ENCODE assay signal across 1 cellular context in the genomic region with DNA sequence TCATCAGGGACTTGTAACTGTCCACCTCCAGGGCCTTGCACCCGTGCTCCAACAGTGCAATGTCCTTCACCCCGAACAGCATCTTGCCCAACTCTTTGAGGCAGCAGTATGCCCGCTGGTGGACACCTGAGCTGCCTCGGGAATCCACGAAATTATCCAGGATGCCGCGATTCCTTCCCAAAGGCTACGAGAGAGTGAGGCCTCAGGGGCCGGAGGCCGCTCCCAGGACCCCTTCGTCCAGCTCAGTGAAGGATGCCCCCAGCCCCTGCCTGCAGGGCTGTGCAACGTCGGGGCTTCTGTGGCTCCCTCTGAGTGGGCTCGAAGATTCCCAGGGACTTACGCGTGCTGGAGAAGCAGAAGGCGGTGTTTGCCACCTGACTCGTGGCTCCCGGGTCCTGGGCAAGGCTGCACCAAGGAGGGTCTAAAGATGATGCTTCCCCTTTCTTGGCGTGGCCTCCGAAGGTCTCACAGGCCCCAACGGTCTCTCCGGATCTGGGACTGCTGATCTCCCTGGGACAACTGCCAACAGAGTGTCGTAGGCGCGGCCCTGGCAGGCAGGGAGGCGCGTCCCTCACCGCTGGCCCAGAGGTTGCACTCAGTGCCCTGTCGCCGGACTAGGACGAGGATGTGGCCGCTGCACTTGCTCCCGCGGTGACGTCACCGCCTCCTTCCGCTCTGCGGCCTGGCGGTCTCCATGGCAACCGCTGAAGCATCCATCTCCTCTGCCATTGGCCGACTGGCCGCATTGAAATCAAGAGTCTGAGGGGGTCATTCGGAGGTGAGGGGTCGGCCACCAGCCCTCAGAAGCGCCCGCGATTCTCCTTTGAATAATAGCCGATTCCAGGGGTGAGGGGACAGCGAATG.
TF ChIP-seq lines count a peak whose summit lies in the region.

A gene (minus strand): TSS at position 659 of the 864 bp plus-strand sequence. CDS start 577 bp downstream, at position 82.

TF ChIP-seq in SK-N-SH, 30 proteins besides CTCF, POLR2A, EP300 and RAD21 (continued from another document):
- TF ChIP-seq NFIC (IDR thresholded peaks at IDR 0.05; ENCODE audit: borderline replicate concordance) (no peak), RFX5 (IDR thresholded peaks at IDR 0.05; ENCODE audit: low read length) (peak; percentile 94), SIN3A (IDR thresholded peaks at IDR 0.05; ENCODE audit: borderline replicate concordance, low read depth, low read length) (no peak), CHD2 (IDR thresholded peaks at IDR 0.05; ENCODE audit: low read length, partially characterized antibody) (peak; percentile 54), TCF12 (IDR thresholded peaks at IDR 0.05) (no peak), GATA2 (CRISPR knock-in tag; IDR thresholded peaks at IDR 0.05) (no peak), MEF2A (IDR thresholded peaks at IDR 0.05; ENCODE audit: borderline replicate concordance, low read depth) (no peak), RXRA (IDR thresholded peaks at IDR 0.05; ENCODE audit: borderline replicate concordance, low read depth) (no peak), TEAD4 (IDR thresholded peaks at IDR 0.05; ENCODE audit: borderline replicate concordance, insufficient read depth) (no peak), JUND (IDR thresholded peaks at IDR 0.05) (no peak), FOSL2 (IDR thresholded peaks at IDR 0.05; ENCODE audit: borderline replicate concordance, low read depth) (no peak)
- TF ChIP-seq, protein P1, sequence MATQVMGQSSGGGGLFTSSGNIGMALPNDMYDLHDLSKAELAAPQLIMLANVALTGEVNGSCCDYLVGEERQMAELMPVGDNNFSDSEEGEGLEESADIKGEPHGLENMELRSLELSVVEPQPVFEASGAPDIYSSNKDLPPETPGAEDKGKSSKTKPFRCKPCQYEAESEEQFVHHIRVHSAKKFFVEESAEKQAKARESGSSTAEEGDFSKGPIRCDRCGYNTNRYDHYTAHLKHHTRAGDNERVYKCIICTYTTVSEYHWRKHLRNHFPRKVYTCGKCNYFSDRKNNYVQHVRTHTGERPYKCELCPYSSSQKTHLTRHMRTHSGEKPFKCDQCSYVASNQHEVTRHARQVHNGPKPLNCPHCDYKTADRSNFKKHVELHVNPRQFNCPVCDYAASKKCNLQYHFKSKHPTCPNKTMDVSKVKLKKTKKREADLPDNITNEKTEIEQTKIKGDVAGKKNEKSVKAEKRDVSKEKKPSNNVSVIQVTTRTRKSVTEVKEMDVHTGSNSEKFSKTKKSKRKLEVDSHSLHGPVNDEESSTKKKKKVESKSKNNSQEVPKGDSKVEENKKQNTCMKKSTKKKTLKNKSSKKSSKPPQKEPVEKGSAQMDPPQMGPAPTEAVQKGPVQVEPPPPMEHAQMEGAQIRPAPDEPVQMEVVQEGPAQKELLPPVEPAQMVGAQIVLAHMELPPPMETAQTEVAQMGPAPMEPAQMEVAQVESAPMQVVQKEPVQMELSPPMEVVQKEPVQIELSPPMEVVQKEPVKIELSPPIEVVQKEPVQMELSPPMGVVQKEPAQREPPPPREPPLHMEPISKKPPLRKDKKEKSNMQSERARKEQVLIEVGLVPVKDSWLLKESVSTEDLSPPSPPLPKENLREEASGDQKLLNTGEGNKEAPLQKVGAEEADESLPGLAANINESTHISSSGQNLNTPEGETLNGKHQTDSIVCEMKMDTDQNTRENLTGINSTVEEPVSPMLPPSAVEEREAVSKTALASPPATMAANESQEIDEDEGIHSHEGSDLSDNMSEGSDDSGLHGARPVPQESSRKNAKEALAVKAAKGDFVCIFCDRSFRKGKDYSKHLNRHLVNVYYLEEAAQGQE (IDR thresholded peaks at IDR 0.05; ENCODE audit: low read depth, low read length): no peak
- TF ChIP-seq, protein P2, sequence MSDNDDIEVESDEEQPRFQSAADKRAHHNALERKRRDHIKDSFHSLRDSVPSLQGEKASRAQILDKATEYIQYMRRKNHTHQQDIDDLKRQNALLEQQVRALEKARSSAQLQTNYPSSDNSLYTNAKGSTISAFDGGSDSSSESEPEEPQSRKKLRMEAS (IDR thresholded peaks at IDR 0.05; ENCODE audit: low read depth): 0 out of 2 replicates have a peak, but pooled peaks have one; percentile 55
- TF ChIP-seq, protein P3, sequence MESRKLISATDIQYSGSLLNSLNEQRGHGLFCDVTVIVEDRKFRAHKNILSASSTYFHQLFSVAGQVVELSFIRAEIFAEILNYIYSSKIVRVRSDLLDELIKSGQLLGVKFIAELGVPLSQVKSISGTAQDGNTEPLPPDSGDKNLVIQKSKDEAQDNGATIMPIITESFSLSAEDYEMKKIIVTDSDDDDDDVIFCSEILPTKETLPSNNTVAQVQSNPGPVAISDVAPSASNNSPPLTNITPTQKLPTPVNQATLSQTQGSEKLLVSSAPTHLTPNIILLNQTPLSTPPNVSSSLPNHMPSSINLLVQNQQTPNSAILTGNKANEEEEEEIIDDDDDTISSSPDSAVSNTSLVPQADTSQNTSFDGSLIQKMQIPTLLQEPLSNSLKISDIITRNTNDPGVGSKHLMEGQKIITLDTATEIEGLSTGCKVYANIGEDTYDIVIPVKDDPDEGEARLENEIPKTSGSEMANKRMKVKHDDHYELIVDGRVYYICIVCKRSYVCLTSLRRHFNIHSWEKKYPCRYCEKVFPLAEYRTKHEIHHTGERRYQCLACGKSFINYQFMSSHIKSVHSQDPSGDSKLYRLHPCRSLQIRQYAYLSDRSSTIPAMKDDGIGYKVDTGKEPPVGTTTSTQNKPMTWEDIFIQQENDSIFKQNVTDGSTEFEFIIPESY (IDR thresholded peaks at IDR 0.05; ENCODE audit: borderline replicate concordance, low read depth): no peak
- TF ChIP-seq, protein P4, sequence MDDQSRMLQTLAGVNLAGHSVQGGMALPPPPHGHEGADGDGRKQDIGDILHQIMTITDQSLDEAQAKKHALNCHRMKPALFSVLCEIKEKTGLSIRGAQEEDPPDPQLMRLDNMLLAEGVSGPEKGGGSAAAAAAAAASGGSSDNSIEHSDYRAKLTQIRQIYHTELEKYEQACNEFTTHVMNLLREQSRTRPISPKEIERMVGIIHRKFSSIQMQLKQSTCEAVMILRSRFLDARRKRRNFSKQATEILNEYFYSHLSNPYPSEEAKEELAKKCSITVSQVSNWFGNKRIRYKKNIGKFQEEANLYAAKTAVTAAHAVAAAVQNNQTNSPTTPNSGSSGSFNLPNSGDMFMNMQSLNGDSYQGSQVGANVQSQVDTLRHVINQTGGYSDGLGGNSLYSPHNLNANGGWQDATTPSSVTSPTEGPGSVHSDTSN (IDR thresholded peaks at IDR 0.05): no peak
